In the genomic region with DNA sequence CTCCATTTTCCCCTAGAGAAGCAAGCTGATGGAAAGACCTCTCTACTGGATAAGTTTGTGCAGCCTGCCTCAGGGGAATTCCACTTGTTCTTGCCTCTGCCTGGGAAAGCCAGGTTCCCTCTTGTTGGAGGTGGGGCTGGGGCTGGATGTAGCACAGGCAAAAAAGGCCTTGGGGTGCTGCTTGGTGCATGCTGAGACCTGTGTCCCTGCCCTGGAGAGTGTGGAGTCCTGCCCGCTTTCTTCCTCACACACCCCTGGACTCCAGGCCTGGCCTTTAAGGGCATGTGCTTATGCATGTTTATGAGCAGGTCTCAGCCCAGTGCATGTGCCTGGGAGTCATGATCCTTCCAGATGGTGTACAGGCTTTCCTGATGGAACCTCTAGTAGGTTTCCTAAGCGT, we compare ENCODE assay signal across 12 cellular contexts. TPM values are rescaled to one million over a fixed set of nuclear protein-coding genes. Genes with fewer than 3 reads are reported as not detected.
DNase-seq lines count a peak whose midpoint lies in the region; ATAC-seq and TF ChIP-seq lines count a peak whose summit lies in the region.
"Had no signal": no experiment of that assay in that cellular context is flagged by ENCODE, and none has a peak within 500 bp of the region (broad histone marks: within the 10 kb centered on the region; RNA-seq: fewer than 3 reads in every experiment).

No MANE protein-coding gene starts in this region.

- no TSS peak for BruUV-seq in OCI-LY7 (replicated peaks; lab: Mats Ljungman, UMichigan)

- CTCF ChIA-PET in WTC11 (lab: Charles Lee) (interaction anchor here (2.2 to 7.5 kb wide), 3 partner anchors 30 to 201 kb away, joined by 7 to 83 read pairs (median 7); a partner anchor contains a TSS), OCI-LY7 (lab: Charles Lee; ENCODE audit: unreplicated experiment) (no interaction called here)

- no peak overlapping the region for H3K4me3 Mint-ChIP-seq in WTC11
- no peak overlapping the region for H3K4me3 Mint-ChIP-seq in stimulated activated effector memory CD8-positive, alpha-beta T cell treated with anti-CD3 and anti-CD28 coated beads, Interleukin-12 subunit alpha, Interleukin-12 subunit beta, amount 100 ng/mL, for 72 hours

- H3K9me3 ChIP-seq in psoas muscle: no peaks in the 10 kb centered on the region
- peaks cover 16% of the 10 kb centered on the region for H3K9me3 ChIP-seq in OCI-LY7 (ENCODE audit: low read length)

- no peaks in the 10 kb centered on the region for H3K79me2 ChIP-seq in OCI-LY7 (ENCODE audit: insufficient read depth, low read depth, low read length)

- no peaks in the 10 kb centered on the region for H3K9me2 ChIP-seq in OCI-LY7 (ENCODE audit: insufficient read depth, low read length)

- H3K36me3 ChIP-seq in psoas muscle (ENCODE audit: insufficient read depth in 1 of 2, low read depth in 1 of 2) (peaks cover 2 to 20% of the 10 kb centered on the region in 2 donors), OCI-LY7 (ENCODE audit: insufficient read depth, low read length) (peaks cover 19% of the 10 kb centered on the region)

- no peak overlapping the region for H2AFZ ChIP-seq in OCI-LY7 (ENCODE audit: low read length)

- no peaks in the 10 kb centered on the region for H3K9me3 Mint-ChIP-seq in WTC11
- no peaks in the 10 kb centered on the region for H3K9me3 Mint-ChIP-seq in stimulated activated effector memory CD8-positive, alpha-beta T cell treated with anti-CD3 and anti-CD28 coated beads, Interleukin-12 subunit alpha, Interleukin-12 subunit beta, amount 100 ng/mL, for 72 hours

- DNase-seq in NCI-H2107 treated with DMSO at 0.1 percent for 48 hours (lab: John Stamatoyannopoulos, UW; ENCODE audit: unreplicated experiment) (peak; percentile 66), NCI-H2107 (lab: John Stamatoyannopoulos, UW) (no peak), WTC11 (ENCODE audit: low spot score) (no peak), foreskin keratinocyte (peak; percentile 98 to 99), psoas muscle (no peak), OCI-LY7 (ENCODE audit: low spot score) (no peak), T1000 (lab: John Stamatoyannopoulos, UW) (no peak)
- DNase-seq in stimulated activated effector memory CD8-positive, alpha-beta T cell treated with anti-CD3 and anti-CD28 coated beads, Interleukin-12 subunit alpha, Interleukin-12 subunit beta, amount 100 ng/mL, for 72 hours (ENCODE audit: low spot score in 2 of 2): no peak
- DNase-seq: 8988T, amniotic stem cell, NCI-H1048, T-helper 9 cell had no signal

- WGBS in psoas muscle, 3 donors: 91 to 98% (median 95%) methylated on average over 2 of the region's 2 CpGs

- H3K27me3 Mint-ChIP-seq in WTC11 (ENCODE audit: low read depth): no peaks in the 10 kb centered on the region

- TF ChIP-seq CTCF in WTC11 (IDR thresholded peaks at IDR 0.05) (no peak), foreskin keratinocyte (conservative IDR thresholded peaks at IDR 0.05) (no peak), psoas muscle (IDR thresholded peaks at IDR 0.05) (no peak), OCI-LY7 (conservative IDR thresholded peaks at IDR 0.05; ENCODE audit: low read length) (no peak)

- no peaks in the 10 kb centered on the region for H3K36me3 Mint-ChIP-seq in WTC11
- peaks cover 14% of the 10 kb centered on the region for H3K36me3 Mint-ChIP-seq in stimulated activated effector memory CD8-positive, alpha-beta T cell treated with anti-CD3 and anti-CD28 coated beads, Interleukin-12 subunit alpha, Interleukin-12 subunit beta, amount 100 ng/mL, for 72 hours

- intact Hi-C loops in psoas muscle (cut with DNase I) (no loop called here), OCI-LY7 (cut with micrococcal nuclease; ENCODE audit: unreplicated experiment) (no loop called here)

- H4K20me1 ChIP-seq in OCI-LY7 (ENCODE audit: insufficient read depth, low read length): no peaks in the 10 kb centered on the region

- no peak overlapping the region for H3K4me2 ChIP-seq in OCI-LY7 (ENCODE audit: low read length)

- peaks cover 3% of the 10 kb centered on the region; the same call in 1 of the 2 replicates for H3K4me1 Mint-ChIP-seq in WTC11
- H3K4me1 Mint-ChIP-seq in stimulated activated effector memory CD8-positive, alpha-beta T cell treated with anti-CD3 and anti-CD28 coated beads, Interleukin-12 subunit alpha, Interleukin-12 subunit beta, amount 100 ng/mL, for 72 hours: peaks cover 11% of the 10 kb centered on the region

- H3K27me3 ChIP-seq in foreskin keratinocyte (no peaks in the 10 kb centered on the region), psoas muscle (ENCODE audit: insufficient read depth in 3 of 3, low read length in 2 of 3) (no peaks in the 10 kb centered on the region)

- ATAC-seq in WTC11: no peak
- peak; percentile 77 for ATAC-seq in foreskin keratinocyte
- ATAC-seq in stimulated activated effector memory CD8-positive, alpha-beta T cell treated with anti-CD3 and anti-CD28 coated beads, Interleukin-12 subunit alpha, Interleukin-12 subunit beta, amount 100 ng/mL, for 72 hours: no peak
- no peak for ATAC-seq in psoas muscle

- 0 out of 2 replicates have a peak overlapping the region, but pooled peaks have one; percentile 2 for H3K27ac Mint-ChIP-seq in WTC11
- H3K27ac Mint-ChIP-seq in stimulated activated effector memory CD8-positive, alpha-beta T cell treated with anti-CD3 and anti-CD28 coated beads, Interleukin-12 subunit alpha, Interleukin-12 subunit beta, amount 100 ng/mL, for 72 hours: peak overlapping the region; percentile 80

- peaks cover 53% of the 10 kb centered on the region for H3K4me1 ChIP-seq in foreskin keratinocyte
- no peaks in the 10 kb centered on the region for H3K4me1 ChIP-seq in psoas muscle
- H3K4me1 ChIP-seq in OCI-LY7 (ENCODE audit: insufficient read depth, low read length, poor library complexity, severe bottlenecking): peaks cover 2% of the 10 kb centered on the region

- peak overlapping the region; percentile 93 for H3K27ac ChIP-seq in foreskin keratinocyte
- H3K27ac ChIP-seq in psoas muscle: no peak overlapping the region
- H3K27ac ChIP-seq in OCI-LY7 (ENCODE audit: low read depth, low read length, poor library complexity, severe bottlenecking): no peak overlapping the region

- POLR2A ChIA-PET in WTC11 (lab: Charles Lee): no interaction called here
- POLR2A ChIA-PET in OCI-LY7 (lab: Charles Lee): no interaction called here

- H3K4me3 ChIP-seq in psoas muscle: no peak overlapping the region
- H3K4me3 ChIP-seq in OCI-LY7 (ENCODE audit: low read depth, low read length, poor library complexity, severe bottlenecking): no peak overlapping the region

TF ChIP-seq in WTC11, 78 proteins besides CTCF, POLR2A, EP300 and RAD21:
- TF ChIP-seq SMAD3 (CRISPR knock-in tag; IDR thresholded peaks at IDR 0.05; ENCODE audit: borderline replicate concordance) (no peak), ESRRA (CRISPR knock-in tag; IDR thresholded peaks at IDR 0.05; ENCODE audit: borderline replicate concordance) (no peak), NFYB (CRISPR knock-in tag; conservative IDR thresholded peaks at IDR 0.05; ENCODE audit: low read depth) (no peak), JUN (CRISPR knock-in tag; IDR thresholded peaks at IDR 0.05) (no peak), FOXP1 (CRISPR knock-in tag; IDR thresholded peaks at IDR 0.05; ENCODE audit: borderline replicate concordance) (no peak), EMX1 (CRISPR knock-in tag; IDR thresholded peaks at IDR 0.05) (no peak), RORB (CRISPR knock-in tag; IDR thresholded peaks at IDR 0.05) (no peak), ATF1 (CRISPR knock-in tag; IDR thresholded peaks at IDR 0.05) (no peak), ZNF232 (CRISPR knock-in tag; IDR thresholded peaks at IDR 0.05) (no peak)
- TF ChIP-seq, protein P1, sequence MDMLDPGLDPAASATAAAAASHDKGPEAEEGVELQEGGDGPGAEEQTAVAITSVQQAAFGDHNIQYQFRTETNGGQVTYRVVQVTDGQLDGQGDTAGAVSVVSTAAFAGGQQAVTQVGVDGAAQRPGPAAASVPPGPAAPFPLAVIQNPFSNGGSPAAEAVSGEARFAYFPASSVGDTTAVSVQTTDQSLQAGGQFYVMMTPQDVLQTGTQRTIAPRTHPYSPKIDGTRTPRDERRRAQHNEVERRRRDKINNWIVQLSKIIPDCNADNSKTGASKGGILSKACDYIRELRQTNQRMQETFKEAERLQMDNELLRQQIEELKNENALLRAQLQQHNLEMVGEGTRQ (CRISPR knock-in tag; IDR thresholded peaks at IDR 0.05): no peak
- TF ChIP-seq, protein P2, sequence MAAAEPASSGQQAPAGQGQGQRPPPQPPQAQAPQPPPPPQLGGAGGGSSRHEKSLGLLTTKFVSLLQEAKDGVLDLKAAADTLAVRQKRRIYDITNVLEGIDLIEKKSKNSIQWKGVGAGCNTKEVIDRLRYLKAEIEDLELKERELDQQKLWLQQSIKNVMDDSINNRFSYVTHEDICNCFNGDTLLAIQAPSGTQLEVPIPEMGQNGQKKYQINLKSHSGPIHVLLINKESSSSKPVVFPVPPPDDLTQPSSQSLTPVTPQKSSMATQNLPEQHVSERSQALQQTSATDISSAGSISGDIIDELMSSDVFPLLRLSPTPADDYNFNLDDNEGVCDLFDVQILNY (CRISPR knock-in tag; IDR thresholded peaks at IDR 0.05): no peak

RNA-seq across cellular contexts. Expression of a gene that starts 23.5 kb away (rescaled TPM):
- total RNA-seq in WTC11 (2021): 14.8 to 19.9 TPM (median 18.2 TPM) in 3 replicates
- total RNA-seq in foreskin keratinocyte: 15.5 and 19.2 TPM in 2 replicates
- polyA plus RNA-seq in foreskin keratinocyte: 20.5 and 22.9 TPM in 2 replicates
- 1 to 10 TPM; 5.8 to 8.0 (median 6.7) TPM for total RNA-seq in psoas muscle
- 1 to 10 TPM; 4.4 to 6.4 (median 4.6) TPM for polyA plus RNA-seq in psoas muscle
- total RNA-seq in OCI-LY7 (2014; rRNA removed; shearing (Covaris generic)): 3.0 and 5.4 TPM in 2 replicates
- total RNA-seq in OCI-LY7 (2022): 14.1 and 16.0 TPM in 2 replicates

RNA-seq across cellular contexts. Expression of a gene that starts 30.1 kb away (rescaled TPM):
- total RNA-seq in WTC11 (2021) (11.0 to 14.5 TPM (median 12.9 TPM) in 3 replicates), foreskin keratinocyte (59.6 and 61.7 TPM in 2 replicates), psoas muscle (10 to 100 TPM in 1 of 4 donors, 1 to 10 TPM in 3; 7.1 to 10.3 (median 8.1) TPM), OCI-LY7 (2022) (17.4 and 22.3 TPM in 2 replicates)
- polyA plus RNA-seq in foreskin keratinocyte (12.6 and 15.3 TPM in 2 replicates), psoas muscle (1 to 10 TPM; 2.4 to 5.3 (median 2.9) TPM)
- 13.4 and 14.5 TPM in 2 replicates for total RNA-seq in OCI-LY7 (2014; rRNA removed; shearing (Covaris generic))

RNA-seq across cellular contexts. Expression of a gene that starts 34.3 kb away (rescaled TPM):
- 5.5 to 11.0 TPM (median 7.9 TPM) in 3 replicates for total RNA-seq in WTC11 (2021)
- total RNA-seq in foreskin keratinocyte: 3.5 and 4.5 TPM in 2 replicates
- polyA plus RNA-seq in foreskin keratinocyte: 4.3 and 5.5 TPM in 2 replicates
- total RNA-seq in psoas muscle: 1 to 10 TPM; 1.2 to 4.3 (median 1.7) TPM
- polyA plus RNA-seq in psoas muscle: 1 to 10 TPM; 1.1 to 2.2 (median 1.4) TPM
- 9.4 and 11.1 TPM in 2 replicates for total RNA-seq in OCI-LY7 (2014; rRNA removed; shearing (Covaris generic))
- total RNA-seq in OCI-LY7 (2022): 9.5 and 12.0 TPM in 2 replicates

Comparison
In these comparisons a context has a peak if more than half of its experiments do, and no peak if none do; other contexts are left out.
1. DNase-seq: peak in NCI-H2107 treated with DMSO at 0.1 percent for 48 hours (single experiment) and foreskin keratinocyte (2 of 2); none in NCI-H2107 (single experiment), WTC11 (single experiment), stimulated activated effector memory CD8-positive, alpha-beta T cell treated with anti-CD3 and anti-CD28 coated beads, Interleukin-12 subunit alpha, Interleukin-12 subunit beta, amount 100 ng/mL, for 72 hours (0 of 2), psoas muscle (0 of 2), OCI-LY7 (single experiment) and T1000 (single experiment).